ENCODE assay signal across 7 cellular contexts in genomic region chr16:88782454-88783390, GRCh38. TPM values are rescaled to one million over a fixed set of nuclear protein-coding genes. Genes with fewer than 3 reads are reported as not detected.
DNase-seq lines count a peak whose midpoint lies in the region; ATAC-seq, FAIRE-seq and TF ChIP-seq lines count a peak whose summit lies in the region.

No MANE protein-coding gene starts in this region.

- H3K27ac ChIP-seq in endothelial cell of umbilical vein (ENCODE audit: insufficient read depth, low read depth, low read length) = peak overlapping the region; percentile 86
- H3K27ac ChIP-seq in parathyroid adenoma = peak overlapping the region; percentile 49

- peak overlapping the region; percentile 66 to 93 (median 66) for H3K4me3 ChIP-seq in endothelial cell of umbilical vein (replicated peaks in 1 of 3; ENCODE audit: insufficient read depth in 1 of 3, low read depth in 1 of 3, low read length in 3 of 3)
- H3K4me3 ChIP-seq in parathyroid adenoma (ENCODE audit: low read depth, low read length) = no peak overlapping the region

- CTCF ChIA-PET in endothelial cell of umbilical vein (lab: Charles Lee) = interaction anchor here (0.6 to 8.2 kb wide), 14 partner anchors 9 to 154 kb away, joined by 3 to 165 read pairs (median 5); partner anchors contain the start of gene APRT

- POLR2A ChIA-PET in endothelial cell of umbilical vein (lab: Charles Lee) = interaction anchor here (0.7 to 1.0 kb wide), 2 partner anchors 9 to 26 kb away, joined by 3 to 7 read pairs; no protein-coding TSS in a partner anchor

- peak; percentile 70 for FAIRE-seq in endothelial cell of umbilical vein (lab: Jason Lieb, UNC)

- H3K79me2 ChIP-seq in endothelial cell of umbilical vein (ENCODE audit: control insufficient read depth, insufficient read depth, low read length) = peaks cover 68% of the 10 kb centered on the region
- H3K79me2 ChIP-seq in parathyroid adenoma = peaks cover 7% of the 10 kb centered on the region

- peaks cover 28% of the 10 kb centered on the region for H3K4me1 ChIP-seq in endothelial cell of umbilical vein (ENCODE audit: control insufficient read depth, extremely low read depth, insufficient read depth, low read length)
- H3K4me1 ChIP-seq in parathyroid adenoma = no peaks in the 10 kb centered on the region

- H2AFZ ChIP-seq in endothelial cell of umbilical vein (ENCODE audit: low read depth, low read length) = no peak overlapping the region
- H2AFZ ChIP-seq in parathyroid adenoma = no peak overlapping the region

- DNase-seq in HUDEP-2 (lab: John Stamatoyannopoulos, UW; ENCODE audit: unreplicated experiment in 76 of 76) = peak in 40 of 76 experiments; percentile 13 to 56 (median 28)
- DNase-seq in activated CD4-positive, alpha-beta T cell treated with anti-CD3 and anti-CD28 coated beads, Interleukin-2, amount 50 U/mL, for 48 hours = peak; percentile 84 to 88
- DNase-seq in endothelial cell of umbilical vein (ENCODE audit: low read depth, low spot score) = peak; percentile 47
- no peak for DNase-seq in retina
- no peak for DNase-seq in globus pallidus (ENCODE audit: low spot score)

- peaks cover 0 to 3% of the 10 kb centered on the region in 2 experiments for H3K36me3 ChIP-seq in endothelial cell of umbilical vein (ENCODE audit: control insufficient read depth in 2 of 2, extremely low read depth in 1 of 2, insufficient read depth in 2 of 2, low read length in 2 of 2)
- H3K36me3 ChIP-seq in parathyroid adenoma (ENCODE audit: control insufficient read depth, insufficient read depth, low read length) = no peaks in the 10 kb centered on the region

- intact Hi-C loops in endothelial cell of umbilical vein (cut with micrococcal nuclease) = loop anchor here (1.0 to 2.0 kb wide), 2 partner anchors 21 to 74 kb away; partner anchors contain the start of genes CDT1, GALNS and TRAPPC2L

- ATAC-seq in HG03354 (IDR thresholded peaks at IDR 0.05; ENCODE audit: poor library complexity, severe bottlenecking, unreplicated experiment) = no peak

- no peak for TF ChIP-seq POLR2A in endothelial cell of umbilical vein (IDR thresholded peaks at IDR 0.05; ENCODE audit: low read depth, low read length)

- H4K20me1 ChIP-seq in endothelial cell of umbilical vein (replicated peaks; ENCODE audit: control insufficient read depth, extremely low read depth, insufficient read depth, low read length) = no peaks in the 10 kb centered on the region

- H3K27me3 ChIP-seq in endothelial cell of umbilical vein (ENCODE audit: control insufficient read depth in 2 of 2, insufficient read depth in 2 of 2, low read length in 2 of 2) = no peaks in the 10 kb centered on the region
- H3K27me3 ChIP-seq in parathyroid adenoma (ENCODE audit: control insufficient read depth, insufficient read depth, low read length) = no peaks in the 10 kb centered on the region

- no peaks in the 10 kb centered on the region for H3K9me1 ChIP-seq in endothelial cell of umbilical vein (replicated peaks; ENCODE audit: control insufficient read depth, extremely low read depth, insufficient read depth, low read length)

- H3K4me2 ChIP-seq in endothelial cell of umbilical vein (ENCODE audit: insufficient read depth, low read length) (peak overlapping the region; percentile 86), parathyroid adenoma (ENCODE audit: low read length) (no peak overlapping the region)

- H3K9ac ChIP-seq in endothelial cell of umbilical vein (replicated peaks; ENCODE audit: extremely low read depth, insufficient read depth, low read length) (peak overlapping the region; percentile 83), parathyroid adenoma (no peak overlapping the region)

- no peaks in the 10 kb centered on the region for H3K9me3 ChIP-seq in endothelial cell of umbilical vein (replicated peaks; ENCODE audit: control insufficient read depth, insufficient read depth, low read length)
- no peaks in the 10 kb centered on the region for H3K9me3 ChIP-seq in parathyroid adenoma (ENCODE audit: control insufficient read depth, low read length)

- dilution Hi-C loops in endothelial cell of umbilical vein (cut with MboI; ENCODE audit: extremely low pct_ligation_motif_present, low sequenced_read_pairs) = no loop called here

- no TSS peak for BruUV-seq in endothelial cell of umbilical vein (replicated peaks; lab: Mats Ljungman, UMichigan)

- TF ChIP-seq CTCF in endothelial cell of umbilical vein (IDR thresholded peaks at IDR 0.05; ENCODE audit: extremely low read depth in 1 of 2, insufficient read depth in 1 of 2, low read depth in 1 of 2, low read length in 2 of 2) = no peak
- no peak for TF ChIP-seq CTCF in parathyroid adenoma (IDR thresholded peaks at IDR 0.05)

TF ChIP-seq in endothelial cell of umbilical vein, 7 proteins besides CTCF, POLR2A, EP300 and RAD21:
- TF ChIP-seq MYC (IDR thresholded peaks at IDR 0.05; ENCODE audit: low read depth, low read length) (no peak), JUN (IDR thresholded peaks at IDR 0.05; ENCODE audit: borderline replicate concordance, insufficient read depth, insufficient read length, low read depth) (no peak), POLR2AphosphoS5 (IDR thresholded peaks at IDR 0.05; ENCODE audit: insufficient read depth, low read depth, low read length) (no peak), MAX (IDR thresholded peaks at IDR 0.05; ENCODE audit: insufficient read depth, insufficient read length) (no peak), FOS (IDR thresholded peaks at IDR 0.05; ENCODE audit: borderline replicate concordance, insufficient read depth, low read length) (no peak), EZH2 (IDR thresholded peaks at IDR 0.05; ENCODE audit: borderline replicate concordance, low read depth, low read length, severe bottlenecking) (no peak), GATA2 (IDR thresholded peaks at IDR 0.05; ENCODE audit: insufficient read depth, insufficient read length, low read depth, low read length) (no peak)

RNA-seq across cellular contexts. Expression of gene PIEZO1, which starts 2.3 kb away (rescaled TPM):
- total RNA-seq in endothelial cell of umbilical vein = 306 and 322 TPM in 2 replicates
- polyA plus RNA-seq in endothelial cell of umbilical vein = 298 and 393 TPM in 2 replicates
- polyA plus RNA-seq in endothelial cell of umbilical vein (2011; cell fraction: cytosol; rRNA removed) = 224 and 318 TPM in 2 replicates
- 848 and 1,004 TPM in 2 replicates for polyA plus RNA-seq in endothelial cell of umbilical vein (2011; cell fraction: nucleus; rRNA removed)
- 214 and 360 TPM in 2 replicates for polyA plus RNA-seq in endothelial cell of umbilical vein (2012)
- 294 and 363 TPM in 2 replicates for polyA minus RNA-seq in endothelial cell of umbilical vein
- polyA minus RNA-seq in endothelial cell of umbilical vein (2011; cell fraction: cytosol; rRNA and poly(A)+ RNA removed) = 47.3 TPM
- 270 and 364 TPM in 2 replicates for polyA minus RNA-seq in endothelial cell of umbilical vein (2011; cell fraction: nucleus; rRNA and poly(A)+ RNA removed)

RNA-seq across cellular contexts. Expression of gene CDT1, which starts 20.9 kb away (rescaled TPM):
- total RNA-seq in endothelial cell of umbilical vein = 26.5 and 30.6 TPM in 2 replicates
- polyA plus RNA-seq in endothelial cell of umbilical vein = 15.6 and 19.3 TPM in 2 replicates
- 14.3 and 19.4 TPM in 2 replicates for polyA plus RNA-seq in endothelial cell of umbilical vein (2011; cell fraction: cytosol; rRNA removed)
- 11.5 and 12.3 TPM in 2 replicates for polyA plus RNA-seq in endothelial cell of umbilical vein (2011; cell fraction: nucleus; rRNA removed)
- 6.7 and 8.2 TPM in 2 replicates for polyA plus RNA-seq in endothelial cell of umbilical vein (2012)
- 5.6 and 9.8 TPM in 2 replicates for polyA minus RNA-seq in endothelial cell of umbilical vein
- polyA minus RNA-seq in endothelial cell of umbilical vein (2011; cell fraction: cytosol; rRNA and poly(A)+ RNA removed) = 96.4 TPM
- 4.5 and 8.7 TPM in 2 replicates for polyA minus RNA-seq in endothelial cell of umbilical vein (2011; cell fraction: nucleus; rRNA and poly(A)+ RNA removed)

RNA-seq across cellular contexts. Expression of gene APRT, which starts 29.0 kb away (rescaled TPM):
- total RNA-seq in endothelial cell of umbilical vein = 148 and 152 TPM in 2 replicates
- 143 and 179 TPM in 2 replicates for polyA plus RNA-seq in endothelial cell of umbilical vein
- polyA plus RNA-seq in endothelial cell of umbilical vein (2011; cell fraction: cytosol; rRNA removed) = 95.1 and 129 TPM in 2 replicates
- 76.5 and 81.0 TPM in 2 replicates for polyA plus RNA-seq in endothelial cell of umbilical vein (2011; cell fraction: nucleus; rRNA removed)
- 172 and 240 TPM in 2 replicates for polyA plus RNA-seq in endothelial cell of umbilical vein (2012)
- polyA minus RNA-seq in endothelial cell of umbilical vein = 35.0 and 35.7 TPM in 2 replicates
- polyA minus RNA-seq in endothelial cell of umbilical vein (2011; cell fraction: cytosol; rRNA and poly(A)+ RNA removed) = 133 TPM
- 16.2 and 27.3 TPM in 2 replicates for polyA minus RNA-seq in endothelial cell of umbilical vein (2011; cell fraction: nucleus; rRNA and poly(A)+ RNA removed)

Comparison
In these comparisons a context has a peak if more than half of its experiments do, and no peak if none do; other contexts are left out.
1. DNase-seq: peak in HUDEP-2 (40 of 76), activated CD4-positive, alpha-beta T cell treated with anti-CD3 and anti-CD28 coated beads, Interleukin-2, amount 50 U/mL, for 48 hours (2 of 2) and endothelial cell of umbilical vein (single experiment); none in retina (single experiment) and globus pallidus (single experiment).